In genomic region chr19:34269081-34269480, GRCh38 we compare ENCODE assay signal across 11 cellular contexts. TPM values are rescaled to one million over a fixed set of nuclear protein-coding genes. Genes with fewer than 3 reads are reported as not detected.
A peak's percentile ranks its signal among the peaks of the same experiment; 100 is the strongest.
DNase-seq lines count a peak whose midpoint lies in the region; ATAC-seq, FAIRE-seq and TF ChIP-seq lines count a peak whose summit lies in the region.
"Had no signal": no experiment of that assay in that cellular context is flagged by ENCODE, and none has a peak within 500 bp of the region (broad histone marks: within the 10 kb centered on the region; RNA-seq: fewer than 3 reads in every experiment).

No MANE protein-coding gene starts in this region.

- H3K4me2 ChIP-seq in HepG2 (ENCODE audit: low read depth, low read length), result no peak overlapping the region

- TF ChIP-seq EP300 in HepG2 (IDR thresholded peaks at IDR 0.05; ENCODE audit: low read depth in 2 of 2, low read length in 2 of 2) (no peak), HepG2 (CRISPR knock-in tag; IDR thresholded peaks at IDR 0.05; ENCODE audit: borderline replicate concordance) (no peak)

- FAIRE-seq in HepG2 (lab: Jason Lieb, UNC), result no peak
- FAIRE-seq: endometrium had no signal

- CTCF ChIA-PET in HepG2 (lab: Yijun Ruan, JAX; ENCODE audit: low intra/inter-chr PET ratio, low total read pairs), result no interaction called here

- peaks cover 50% of the 10 kb centered on the region for H3K79me2 ChIP-seq in HepG2 (ENCODE audit: insufficient read depth, low read length)

- H3K4me3 ChIP-seq in liver (ENCODE audit: low read depth in 1 of 3, low read length in 3 of 3) (no peak overlapping the region), HepG2 (replicated peaks in 1 of 3; ENCODE audit: insufficient read depth in 1 of 3, low read depth in 2 of 3, low read length in 3 of 3) (no peak overlapping the region), aorta (ENCODE audit: low read length in 2 of 2) (no peak overlapping the region)

- in situ Hi-C loops in HepG2 (cut with HindIII; ENCODE audit: extremely low pct_ligation_motif_present, low pct_unique_long_range_greater_than_20kb), result no loop called here

- H3K9ac ChIP-seq in liver (ENCODE audit: low read depth in 1 of 2, low read length in 2 of 2) (peak overlapping the region in 1 of 2 donors; percentile 58), HepG2 (ENCODE audit: insufficient read depth, low read depth, low read length) (no peak overlapping the region)

- BruUV-seq in HepG2 (replicated peaks; lab: Mats Ljungman, UMichigan), result no TSS peak

- intact Hi-C loops in HepG2 (cut with micrococcal nuclease; ENCODE audit: unreplicated experiment), result no loop called here
- intact Hi-C loops in aorta (cut with DNase I), result no loop called here

- H2AFZ ChIP-seq in HepG2 (ENCODE audit: low read length), result no peak overlapping the region

- peaks cover 48 to 89% (median 80%) of the 10 kb centered on the region in 4 donors for H3K4me1 Mint-ChIP-seq in naive thymus-derived CD8-positive, alpha-beta T cell

- WGBS in liver, result 37% methylated on average over 8 of the region's 8 CpGs
- WGBS in HepG2 (ENCODE audit: low lambda C conversion rate), result 86% methylated on average over 8 of the region's 8 CpGs
- WGBS in aorta, 2 donors, result 32 to 40% methylated on average over 8 of the region's 8 CpGs

- H4K20me1 ChIP-seq in HepG2 (ENCODE audit: insufficient read depth, low read length), result no peaks in the 10 kb centered on the region

- no peaks in the 10 kb centered on the region for H3K27me3 ChIP-seq in liver (ENCODE audit: control insufficient read depth in 4 of 4, insufficient read depth in 4 of 4, low read length in 3 of 4)
- no peaks in the 10 kb centered on the region for H3K27me3 ChIP-seq in HepG2 (ENCODE audit: control insufficient read depth in 1 of 2, insufficient read depth in 2 of 2, low read length in 2 of 2)
- H3K27me3 ChIP-seq in aorta (ENCODE audit: control insufficient read depth in 1 of 2, insufficient read depth in 2 of 2, low read length in 1 of 2), result no peaks in the 10 kb centered on the region

- H3K27ac ChIP-seq in liver (ENCODE audit: low read depth in 1 of 2, low read length in 2 of 2) (peak overlapping the region; percentile 46 to 61), HepG2 (ENCODE audit: extremely low read length, insufficient read depth, low read length) (no peak overlapping the region), aorta (ENCODE audit: low read depth in 1 of 2, low read length in 2 of 2) (peak overlapping the region; percentile 23 to 87)

- TF ChIP-seq RAD21 in liver (IDR thresholded peaks at IDR 0.05) (no peak), HepG2 (CRISPR knock-in tag; IDR thresholded peaks at IDR 0.05) (no peak)

- no peak for ATAC-seq in HepG2
- ATAC-seq in naive thymus-derived CD8-positive, alpha-beta T cell, result no peak
- no peak for ATAC-seq in aorta (ENCODE audit: low FRiP score)
- ATAC-seq in GM19023 (IDR thresholded peaks at IDR 0.05; ENCODE audit: unreplicated experiment), result no peak
- no peak for ATAC-seq in HG02763 (IDR thresholded peaks at IDR 0.05; ENCODE audit: unreplicated experiment)

- peak overlapping the region; percentile 86 to 99 (median 91) for H3K27ac Mint-ChIP-seq in naive thymus-derived CD8-positive, alpha-beta T cell

- peak overlapping the region; percentile 36 to 81 (median 64) for H3K4me3 Mint-ChIP-seq in naive thymus-derived CD8-positive, alpha-beta T cell

- H3K9me3 ChIP-seq in liver (ENCODE audit: control insufficient read depth in 4 of 4, low read length in 3 of 4) (no peaks in the 10 kb centered on the region), HepG2 (ENCODE audit: low read length) (no peaks in the 10 kb centered on the region), aorta (ENCODE audit: control insufficient read depth, low read length) (no peaks in the 10 kb centered on the region)

- no peak for TF ChIP-seq POLR2A in HepG2 (IDR thresholded peaks at IDR 0.05; ENCODE audit: insufficient read depth in 1 of 2, low read depth in 2 of 2, low read length in 2 of 2)

- no peak for TF ChIP-seq CTCF in liver (IDR thresholded peaks at IDR 0.05; ENCODE audit: low read depth, low read length, missing input control)
- TF ChIP-seq CTCF in HepG2 (CRISPR knock-in tag; IDR thresholded peaks at IDR 0.05), result no peak

- DNase-seq in HepG2 (ENCODE audit: low spot score), result no peak
- peak; percentile 35 for DNase-seq in central memory CD4-positive, alpha-beta T cell
- no peak for DNase-seq in naive thymus-derived CD8-positive, alpha-beta T cell
- DNase-seq in aorta, result no peak
- no peak for DNase-seq in HuH-7 (ENCODE audit: low spot score)
- DNase-seq: NCI-H187, retina had no signal

- H3K27me3 Mint-ChIP-seq in naive thymus-derived CD8-positive, alpha-beta T cell, result no peaks in the 10 kb centered on the region

- H3K36me3 ChIP-seq in liver (ENCODE audit: control insufficient read depth in 4 of 4, insufficient read depth in 3 of 4, low read depth in 1 of 4, low read length in 3 of 4) (no peaks in the 10 kb centered on the region), HepG2 (replicated peaks in 1 of 2; ENCODE audit: control insufficient read depth in 1 of 2, insufficient read depth in 2 of 2, low read length in 2 of 2) (no peaks in the 10 kb centered on the region), aorta (ENCODE audit: control insufficient read depth in 1 of 2, insufficient read depth in 2 of 2, low read length in 1 of 2) (no peaks in the 10 kb centered on the region)

- H3K36me3 Mint-ChIP-seq in naive thymus-derived CD8-positive, alpha-beta T cell, result peaks cover 0 to 13% (median 4%) of the 10 kb centered on the region in 3 donors

- H3K4me1 ChIP-seq in liver (ENCODE audit: control insufficient read depth in 4 of 4, insufficient read depth in 4 of 4, low read length in 3 of 4) (peaks cover 5 to 26% (median 13%) of the 10 kb centered on the region in 4 donors), HepG2 (ENCODE audit: insufficient read depth, low read length) (peaks cover 30% of the 10 kb centered on the region), aorta (ENCODE audit: control insufficient read depth in 1 of 2, insufficient read depth in 2 of 2, low read length in 2 of 2) (peaks cover 4% of the 10 kb centered on the region in 2 donors)

- H3K9me3 Mint-ChIP-seq in naive thymus-derived CD8-positive, alpha-beta T cell, result no peaks in the 10 kb centered on the region

- POLR2A ChIA-PET in HepG2 (lab: Yijun Ruan, JAX), result no interaction called here
- POLR2A ChIA-PET in naive thymus-derived CD8-positive, alpha-beta T cell (lab: Charles Lee), result interaction anchor here (0.6 to 6.1 kb wide), 8 partner anchors 8 to 97 kb away, joined by 3 to 59 read pairs (median 6); partner anchors contain the start of genes GARRE1, GPI and LSM14A

TF ChIP-seq in liver, 16 proteins besides CTCF, POLR2A, EP300 and RAD21:
- TF ChIP-seq SP1 (IDR thresholded peaks at IDR 0.05) (no peak), NR2F2 (IDR thresholded peaks at IDR 0.05) (no peak), HNF4A (conservative IDR thresholded peaks at IDR 0.05) (no peak), MAX (IDR thresholded peaks at IDR 0.05) (peak; percentile 44), HNF4G (IDR thresholded peaks at IDR 0.05) (no peak)

TF ChIP-seq in HepG2, 621 proteins besides CTCF, POLR2A, EP300 and RAD21 (continues in another document):
- no peak for TF ChIP-seq TBX2 (CRISPR knock-in tag; IDR thresholded peaks at IDR 0.05; ENCODE audit: borderline replicate concordance)
- TF ChIP-seq ZNF678 (CRISPR knock-in tag; IDR thresholded peaks at IDR 0.05), result no peak
- no peak for TF ChIP-seq PATZ1 (CRISPR knock-in tag; IDR thresholded peaks at IDR 0.05)
- TF ChIP-seq CHCHD3 (CRISPR knock-in tag; IDR thresholded peaks at IDR 0.05), result no peak

RNA-seq across cellular contexts. Expression of gene GARRE1, which starts 14.7 kb away (rescaled TPM):
- 10 to 100 TPM; 11.6 to 13.7 TPM for total RNA-seq in liver
- polyA plus RNA-seq in liver, result 1 to 10 TPM; 4.0 to 6.4 TPM
- 8.0 and 8.2 TPM in 2 replicates for total RNA-seq in HepG2 (2016; rRNA removed; fragmentation: Illumina TruSeq; extraction: Trizol)
- total RNA-seq in HepG2 (2016; cell fraction: cytosol; rRNA removed; fragmentation: Illumina TruSeq; extraction: Trizol; ENCODE audit: low read depth), result 2.1 and 3.3 TPM in 2 replicates
- 8.1 and 8.3 TPM in 2 replicates for total RNA-seq in HepG2 (2016; cell fraction: insoluble cytoplasmic fraction; rRNA removed; fragmentation: Illumina TruSeq; extraction: Trizol)
- 3.8 and 4.8 TPM in 2 replicates for total RNA-seq in HepG2 (2016; cell fraction: membrane; rRNA removed; fragmentation: Illumina TruSeq; extraction: Trizol)
- 6.5 and 7.9 TPM in 2 replicates for total RNA-seq in HepG2 (2016; cell fraction: nucleus; rRNA removed; fragmentation: Illumina TruSeq; extraction: Trizol)
- polyA plus RNA-seq in HepG2 (2011; rRNA removed), result 11.7 and 11.8 TPM in 2 replicates
- 8.4 and 9.7 TPM in 2 replicates for polyA plus RNA-seq in HepG2 (2011; cell fraction: cytosol; rRNA removed)
- 15.3 and 16.2 TPM in 2 replicates for polyA plus RNA-seq in HepG2 (2011; cell fraction: nucleus; rRNA removed)
- 8.7 and 13.7 TPM in 2 replicates for polyA plus RNA-seq in HepG2 (2012)
- polyA plus RNA-seq in HepG2 (2016; cell fraction: cytosol; fragmentation: Illumina TruSeq; extraction: Trizol; ENCODE audit: low read depth), result 0.29 and 0.33 TPM in 2 replicates
- polyA plus RNA-seq in HepG2 (2016; cell fraction: insoluble cytoplasmic fraction; fragmentation: Illumina TruSeq; extraction: Trizol; ENCODE audit: low read depth), result 4.5 and 5.5 TPM in 2 replicates
- polyA plus RNA-seq in HepG2 (2016; cell fraction: membrane; fragmentation: Illumina TruSeq; extraction: Trizol; ENCODE audit: low read depth), result 0.94 and 1.1 TPM in 2 replicates
- 11.6 and 15.6 TPM in 2 replicates for polyA plus RNA-seq in HepG2 (2016; cell fraction: nucleus; fragmentation: Illumina TruSeq; extraction: Trizol; ENCODE audit: insufficient read depth, low read depth)
- 9.7 and 21.6 TPM in 2 replicates for polyA minus RNA-seq in HepG2 (2011; rRNA and poly(A)+ RNA removed; ENCODE audit: low replicate concordance)
- 7.6 and 8.8 TPM in 2 replicates for polyA minus RNA-seq in HepG2 (2011; cell fraction: cytosol; rRNA and poly(A)+ RNA removed)
- polyA minus RNA-seq in HepG2 (2011; cell fraction: nucleus; rRNA and poly(A)+ RNA removed), result 13.0 and 16.4 TPM in 2 replicates
- 10 to 100 TPM; 41.5 to 53.7 TPM for total RNA-seq in naive thymus-derived CD8-positive, alpha-beta T cell
- polyA plus RNA-seq in naive thymus-derived CD8-positive, alpha-beta T cell, result 1 to 10 TPM; 5.4 to 6.3 (median 5.6) TPM
- 10 to 100 TPM; 49.0 to 73.2 TPM for total RNA-seq in aorta
- 10 to 100 TPM in 1 of 2 donors, 1 to 10 TPM in 1; 3.0 to 11.3 TPM for polyA plus RNA-seq in aorta
